1 cellular context compared by ENCODE assay signal in the genomic region with DNA sequence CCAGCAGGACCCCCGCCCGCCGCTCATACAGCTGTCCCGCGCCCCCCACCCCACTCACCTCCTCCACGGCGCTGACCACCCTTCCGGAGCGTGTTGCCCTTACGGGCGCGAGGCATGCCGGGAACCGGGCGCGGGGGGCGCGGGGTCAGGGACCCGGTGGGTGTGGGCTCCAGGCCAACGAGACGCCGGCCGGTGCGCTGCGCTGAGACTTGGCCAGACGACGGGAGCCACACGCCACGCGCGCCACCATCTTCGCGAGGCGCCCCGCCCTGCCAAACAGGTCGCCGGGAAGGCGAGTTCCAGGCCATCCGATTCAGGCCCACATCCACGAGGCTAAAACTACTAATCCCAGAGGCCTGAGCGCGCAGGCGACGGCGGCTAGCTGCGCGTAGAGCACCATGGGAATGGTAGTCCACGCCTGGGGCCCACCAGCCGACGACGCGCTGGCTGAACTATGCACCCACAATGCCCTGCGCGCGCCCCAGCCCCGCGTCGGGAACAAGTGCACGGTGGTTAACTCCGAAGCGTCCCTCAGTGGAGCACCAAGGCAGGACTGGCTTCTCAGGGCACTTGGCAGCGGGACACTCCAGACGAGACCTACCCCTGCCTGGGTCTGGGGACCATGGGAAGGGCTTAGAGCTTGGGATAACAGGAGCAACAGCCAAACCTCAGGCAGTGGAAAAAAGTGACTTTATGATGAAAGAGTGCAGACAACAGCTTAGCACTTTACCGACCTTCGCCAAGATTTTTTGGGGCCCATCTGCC.
TF ChIP-seq lines count a peak whose summit lies in the region.

A gene with protein sequence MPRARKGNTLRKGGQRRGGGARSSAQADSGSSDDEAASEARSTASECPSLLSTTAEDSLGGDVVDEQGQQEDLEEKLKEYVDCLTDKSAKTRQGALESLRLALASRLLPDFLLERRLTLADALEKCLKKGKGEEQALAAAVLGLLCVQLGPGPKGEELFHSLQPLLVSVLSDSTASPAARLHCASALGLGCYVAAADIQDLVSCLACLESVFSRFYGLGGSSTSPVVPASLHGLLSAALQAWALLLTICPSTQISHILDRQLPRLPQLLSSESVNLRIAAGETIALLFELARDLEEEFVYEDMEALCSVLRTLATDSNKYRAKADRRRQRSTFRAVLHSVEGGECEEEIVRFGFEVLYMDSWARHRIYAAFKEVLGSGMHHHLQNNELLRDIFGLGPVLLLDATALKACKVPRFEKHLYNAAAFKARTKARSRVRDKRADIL (minus strand): TSS at position 271 of the 765 bp plus-strand sequence. CDS start 155 bp downstream, at position 116.

TF ChIP-seq in K562, 482 proteins besides CTCF, POLR2A, EP300 and RAD21 (continued from another document and continues in another):
- TF ChIP-seq, protein P1, sequence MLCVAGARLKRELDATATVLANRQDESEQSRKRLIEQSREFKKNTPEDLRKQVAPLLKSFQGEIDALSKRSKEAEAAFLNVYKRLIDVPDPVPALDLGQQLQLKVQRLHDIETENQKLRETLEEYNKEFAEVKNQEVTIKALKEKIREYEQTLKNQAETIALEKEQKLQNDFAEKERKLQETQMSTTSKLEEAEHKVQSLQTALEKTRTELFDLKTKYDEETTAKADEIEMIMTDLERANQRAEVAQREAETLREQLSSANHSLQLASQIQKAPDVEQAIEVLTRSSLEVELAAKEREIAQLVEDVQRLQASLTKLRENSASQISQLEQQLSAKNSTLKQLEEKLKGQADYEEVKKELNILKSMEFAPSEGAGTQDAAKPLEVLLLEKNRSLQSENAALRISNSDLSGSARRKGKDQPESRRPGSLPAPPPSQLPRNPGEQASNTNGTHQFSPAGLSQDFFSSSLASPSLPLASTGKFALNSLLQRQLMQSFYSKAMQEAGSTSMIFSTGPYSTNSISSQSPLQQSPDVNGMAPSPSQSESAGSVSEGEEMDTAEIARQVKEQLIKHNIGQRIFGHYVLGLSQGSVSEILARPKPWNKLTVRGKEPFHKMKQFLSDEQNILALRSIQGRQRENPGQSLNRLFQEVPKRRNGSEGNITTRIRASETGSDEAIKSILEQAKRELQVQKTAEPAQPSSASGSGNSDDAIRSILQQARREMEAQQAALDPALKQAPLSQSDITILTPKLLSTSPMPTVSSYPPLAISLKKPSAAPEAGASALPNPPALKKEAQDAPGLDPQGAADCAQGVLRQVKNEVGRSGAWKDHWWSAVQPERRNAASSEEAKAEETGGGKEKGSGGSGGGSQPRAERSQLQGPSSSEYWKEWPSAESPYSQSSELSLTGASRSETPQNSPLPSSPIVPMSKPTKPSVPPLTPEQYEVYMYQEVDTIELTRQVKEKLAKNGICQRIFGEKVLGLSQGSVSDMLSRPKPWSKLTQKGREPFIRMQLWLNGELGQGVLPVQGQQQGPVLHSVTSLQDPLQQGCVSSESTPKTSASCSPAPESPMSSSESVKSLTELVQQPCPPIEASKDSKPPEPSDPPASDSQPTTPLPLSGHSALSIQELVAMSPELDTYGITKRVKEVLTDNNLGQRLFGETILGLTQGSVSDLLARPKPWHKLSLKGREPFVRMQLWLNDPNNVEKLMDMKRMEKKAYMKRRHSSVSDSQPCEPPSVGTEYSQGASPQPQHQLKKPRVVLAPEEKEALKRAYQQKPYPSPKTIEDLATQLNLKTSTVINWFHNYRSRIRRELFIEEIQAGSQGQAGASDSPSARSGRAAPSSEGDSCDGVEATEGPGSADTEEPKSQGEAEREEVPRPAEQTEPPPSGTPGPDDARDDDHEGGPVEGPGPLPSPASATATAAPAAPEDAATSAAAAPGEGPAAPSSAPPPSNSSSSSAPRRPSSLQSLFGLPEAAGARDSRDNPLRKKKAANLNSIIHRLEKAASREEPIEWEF (CRISPR knock-in tag; IDR thresholded peaks at IDR 0.05), result peak; percentile 64; the same call in 1 of the 2 replicates
- TF ChIP-seq, protein P2, sequence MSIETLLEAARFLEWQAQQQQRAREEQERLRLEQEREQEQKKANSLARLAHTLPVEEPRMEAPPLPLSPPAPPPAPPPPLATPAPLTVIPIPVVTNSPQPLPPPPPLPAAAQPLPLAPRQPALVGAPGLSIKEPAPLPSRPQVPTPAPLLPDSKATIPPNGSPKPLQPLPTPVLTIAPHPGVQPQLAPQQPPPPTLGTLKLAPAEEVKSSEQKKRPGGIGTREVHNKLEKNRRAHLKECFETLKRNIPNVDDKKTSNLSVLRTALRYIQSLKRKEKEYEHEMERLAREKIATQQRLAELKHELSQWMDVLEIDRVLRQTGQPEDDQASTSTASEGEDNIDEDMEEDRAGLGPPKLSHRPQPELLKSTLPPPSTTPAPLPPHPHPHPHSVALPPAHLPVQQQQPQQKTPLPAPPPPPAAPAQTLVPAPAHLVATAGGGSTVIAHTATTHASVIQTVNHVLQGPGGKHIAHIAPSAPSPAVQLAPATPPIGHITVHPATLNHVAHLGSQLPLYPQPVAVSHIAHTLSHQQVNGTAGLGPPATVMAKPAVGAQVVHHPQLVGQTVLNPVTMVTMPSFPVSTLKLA (conservative IDR thresholded peaks at IDR 0.05), result peak; percentile 98 to 99
- TF ChIP-seq CEBPB (tag; IDR thresholded peaks at IDR 0.05), result no peak
- TF ChIP-seq, protein P3, sequence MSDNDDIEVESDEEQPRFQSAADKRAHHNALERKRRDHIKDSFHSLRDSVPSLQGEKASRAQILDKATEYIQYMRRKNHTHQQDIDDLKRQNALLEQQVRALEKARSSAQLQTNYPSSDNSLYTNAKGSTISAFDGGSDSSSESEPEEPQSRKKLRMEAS (CRISPR knock-in tag; IDR thresholded peaks at IDR 0.05), result peak; percentile 95
- no peak for TF ChIP-seq ZNF77 (CRISPR knock-in tag; IDR thresholded peaks at IDR 0.05)
- TF ChIP-seq, protein P4, sequence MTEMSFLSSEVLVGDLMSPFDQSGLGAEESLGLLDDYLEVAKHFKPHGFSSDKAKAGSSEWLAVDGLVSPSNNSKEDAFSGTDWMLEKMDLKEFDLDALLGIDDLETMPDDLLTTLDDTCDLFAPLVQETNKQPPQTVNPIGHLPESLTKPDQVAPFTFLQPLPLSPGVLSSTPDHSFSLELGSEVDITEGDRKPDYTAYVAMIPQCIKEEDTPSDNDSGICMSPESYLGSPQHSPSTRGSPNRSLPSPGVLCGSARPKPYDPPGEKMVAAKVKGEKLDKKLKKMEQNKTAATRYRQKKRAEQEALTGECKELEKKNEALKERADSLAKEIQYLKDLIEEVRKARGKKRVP (CRISPR knock-in tag; IDR thresholded peaks at IDR 0.05), result peak; percentile 72
- TF ChIP-seq ZBTB17 (CRISPR knock-in tag; IDR thresholded peaks at IDR 0.05), result peak; percentile 87
- TF ChIP-seq DACH1 (IDR thresholded peaks at IDR 0.05; ENCODE audit: partially characterized antibody), result no peak
- TF ChIP-seq, protein P5, sequence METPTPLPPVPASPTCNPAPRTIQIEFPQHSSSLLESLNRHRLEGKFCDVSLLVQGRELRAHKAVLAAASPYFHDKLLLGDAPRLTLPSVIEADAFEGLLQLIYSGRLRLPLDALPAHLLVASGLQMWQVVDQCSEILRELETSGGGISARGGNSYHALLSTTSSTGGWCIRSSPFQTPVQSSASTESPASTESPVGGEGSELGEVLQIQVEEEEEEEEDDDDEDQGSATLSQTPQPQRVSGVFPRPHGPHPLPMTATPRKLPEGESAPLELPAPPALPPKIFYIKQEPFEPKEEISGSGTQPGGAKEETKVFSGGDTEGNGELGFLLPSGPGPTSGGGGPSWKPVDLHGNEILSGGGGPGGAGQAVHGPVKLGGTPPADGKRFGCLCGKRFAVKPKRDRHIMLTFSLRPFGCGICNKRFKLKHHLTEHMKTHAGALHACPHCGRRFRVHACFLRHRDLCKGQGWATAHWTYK (CRISPR knock-in tag; IDR thresholded peaks at IDR 0.05), result peak; percentile 95
- peak; percentile 52; the same call in 1 of the 2 replicates for TF ChIP-seq TEAD2 (tag; IDR thresholded peaks at IDR 0.05)
- TF ChIP-seq, protein P6, sequence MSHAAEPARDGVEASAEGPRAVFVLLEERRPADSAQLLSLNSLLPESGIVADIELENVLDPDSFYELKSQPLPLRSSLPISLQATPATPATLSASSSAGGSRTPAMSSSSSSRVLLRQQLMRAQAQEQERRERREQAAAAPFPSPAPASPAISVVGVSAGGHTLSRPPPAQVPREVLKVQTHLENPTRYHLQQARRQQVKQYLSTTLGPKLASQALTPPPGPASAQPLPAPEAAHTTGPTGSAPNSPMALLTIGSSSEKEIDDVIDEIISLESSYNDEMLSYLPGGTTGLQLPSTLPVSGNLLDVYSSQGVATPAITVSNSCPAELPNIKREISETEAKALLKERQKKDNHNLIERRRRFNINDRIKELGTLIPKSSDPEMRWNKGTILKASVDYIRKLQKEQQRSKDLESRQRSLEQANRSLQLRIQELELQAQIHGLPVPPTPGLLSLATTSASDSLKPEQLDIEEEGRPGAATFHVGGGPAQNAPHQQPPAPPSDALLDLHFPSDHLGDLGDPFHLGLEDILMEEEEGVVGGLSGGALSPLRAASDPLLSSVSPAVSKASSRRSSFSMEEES (CRISPR knock-in tag; IDR thresholded peaks at IDR 0.05), result 0 out of 2 replicates have a peak, but pooled peaks have one; percentile 8
- no peak for TF ChIP-seq ZEB2 (IDR thresholded peaks at IDR 0.05)
- TF ChIP-seq MXI1 (IDR thresholded peaks at IDR 0.05; ENCODE audit: low read depth, low read length), result peak; percentile 90
- TF ChIP-seq ZKSCAN3 (CRISPR knock-in tag; IDR thresholded peaks at IDR 0.05), result no peak
- no peak for TF ChIP-seq ZNF785 (CRISPR knock-in tag; IDR thresholded peaks at IDR 0.05)
- TF ChIP-seq, protein P7, sequence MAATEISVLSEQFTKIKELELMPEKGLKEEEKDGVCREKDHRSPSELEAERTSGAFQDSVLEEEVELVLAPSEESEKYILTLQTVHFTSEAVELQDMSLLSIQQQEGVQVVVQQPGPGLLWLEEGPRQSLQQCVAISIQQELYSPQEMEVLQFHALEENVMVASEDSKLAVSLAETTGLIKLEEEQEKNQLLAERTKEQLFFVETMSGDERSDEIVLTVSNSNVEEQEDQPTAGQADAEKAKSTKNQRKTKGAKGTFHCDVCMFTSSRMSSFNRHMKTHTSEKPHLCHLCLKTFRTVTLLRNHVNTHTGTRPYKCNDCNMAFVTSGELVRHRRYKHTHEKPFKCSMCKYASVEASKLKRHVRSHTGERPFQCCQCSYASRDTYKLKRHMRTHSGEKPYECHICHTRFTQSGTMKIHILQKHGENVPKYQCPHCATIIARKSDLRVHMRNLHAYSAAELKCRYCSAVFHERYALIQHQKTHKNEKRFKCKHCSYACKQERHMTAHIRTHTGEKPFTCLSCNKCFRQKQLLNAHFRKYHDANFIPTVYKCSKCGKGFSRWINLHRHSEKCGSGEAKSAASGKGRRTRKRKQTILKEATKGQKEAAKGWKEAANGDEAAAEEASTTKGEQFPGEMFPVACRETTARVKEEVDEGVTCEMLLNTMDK (IDR thresholded peaks at IDR 0.05; ENCODE audit: borderline replicate concordance, insufficient read depth, low read depth, low read length, poor library complexity, severe bottlenecking), result no peak
- TF ChIP-seq ZKSCAN8 (CRISPR knock-in tag; IDR thresholded peaks at IDR 0.05), result 0 out of 2 replicates have a peak, but pooled peaks have one; percentile 34
- peak; percentile 66 for TF ChIP-seq NFIC (IDR thresholded peaks at IDR 0.05)
- peak; percentile 100 for TF ChIP-seq SIX5 (IDR thresholded peaks at IDR 0.05; ENCODE audit: borderline replicate concordance in 1 of 2, insufficient read depth in 1 of 2, low read depth in 1 of 2, low read length in 2 of 2)
- peak; percentile 98 for TF ChIP-seq ZNF766 (CRISPR knock-in tag; conservative IDR thresholded peaks at IDR 0.05)
- TF ChIP-seq SMARCB1 (IDR thresholded peaks at IDR 0.05; ENCODE audit: insufficient read length, low read depth), result no peak
- TF ChIP-seq, protein P8, sequence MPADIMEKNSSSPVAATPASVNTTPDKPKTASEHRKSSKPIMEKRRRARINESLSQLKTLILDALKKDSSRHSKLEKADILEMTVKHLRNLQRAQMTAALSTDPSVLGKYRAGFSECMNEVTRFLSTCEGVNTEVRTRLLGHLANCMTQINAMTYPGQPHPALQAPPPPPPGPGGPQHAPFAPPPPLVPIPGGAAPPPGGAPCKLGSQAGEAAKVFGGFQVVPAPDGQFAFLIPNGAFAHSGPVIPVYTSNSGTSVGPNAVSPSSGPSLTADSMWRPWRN (IDR thresholded peaks at IDR 0.05; ENCODE audit: low read depth), result no peak
- peak; percentile 67; the same call in 1 of the 2 replicates for TF ChIP-seq DIDO1 (tag; IDR thresholded peaks at IDR 0.05; ENCODE audit: low read depth)
- no peak for TF ChIP-seq SRSF9 (IDR thresholded peaks at IDR 0.05; ENCODE audit: borderline replicate concordance, low read depth, low read length)
- TF ChIP-seq, protein P9, sequence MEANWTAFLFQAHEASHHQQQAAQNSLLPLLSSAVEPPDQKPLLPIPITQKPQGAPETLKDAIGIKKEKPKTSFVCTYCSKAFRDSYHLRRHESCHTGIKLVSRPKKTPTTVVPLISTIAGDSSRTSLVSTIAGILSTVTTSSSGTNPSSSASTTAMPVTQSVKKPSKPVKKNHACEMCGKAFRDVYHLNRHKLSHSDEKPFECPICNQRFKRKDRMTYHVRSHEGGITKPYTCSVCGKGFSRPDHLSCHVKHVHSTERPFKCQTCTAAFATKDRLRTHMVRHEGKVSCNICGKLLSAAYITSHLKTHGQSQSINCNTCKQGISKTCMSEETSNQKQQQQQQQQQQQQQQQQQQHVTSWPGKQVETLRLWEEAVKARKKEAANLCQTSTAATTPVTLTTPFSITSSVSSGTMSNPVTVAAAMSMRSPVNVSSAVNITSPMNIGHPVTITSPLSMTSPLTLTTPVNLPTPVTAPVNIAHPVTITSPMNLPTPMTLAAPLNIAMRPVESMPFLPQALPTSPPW (CRISPR knock-in tag; IDR thresholded peaks at IDR 0.05), result peak; percentile 83
- TF ChIP-seq ZC3H11A (IDR thresholded peaks at IDR 0.05; ENCODE audit: low read depth, low read length), result 0 out of 2 replicates have a peak, but pooled peaks have one; percentile 39
- TF ChIP-seq, protein P10, sequence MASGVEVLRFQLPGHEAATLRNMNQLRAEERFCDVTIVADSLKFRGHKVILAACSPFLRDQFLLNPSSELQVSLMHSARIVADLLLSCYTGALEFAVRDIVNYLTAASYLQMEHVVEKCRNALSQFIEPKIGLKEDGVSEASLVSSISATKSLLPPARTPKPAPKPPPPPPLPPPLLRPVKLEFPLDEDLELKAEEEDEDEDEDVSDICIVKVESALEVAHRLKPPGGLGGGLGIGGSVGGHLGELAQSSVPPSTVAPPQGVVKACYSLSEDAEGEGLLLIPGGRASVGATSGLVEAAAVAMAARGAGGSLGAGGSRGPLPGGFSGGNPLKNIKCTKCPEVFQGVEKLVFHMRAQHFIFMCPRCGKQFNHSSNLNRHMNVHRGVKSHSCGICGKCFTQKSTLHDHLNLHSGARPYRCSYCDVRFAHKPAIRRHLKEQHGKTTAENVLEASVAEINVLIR (CRISPR knock-in tag; IDR thresholded peaks at IDR 0.05), result peak; percentile 88
- TF ChIP-seq EGR1 (conservative IDR thresholded peaks at IDR 0.05), result peak; percentile 29; the same call in 1 of the 2 replicates
- TF ChIP-seq CEBPG (CRISPR knock-in tag; IDR thresholded peaks at IDR 0.05), result peak; percentile 61; the same call in 1 of the 2 replicates
- no peak for TF ChIP-seq CEBPG (tag; conservative IDR thresholded peaks at IDR 0.05 in 1 of 2, IDR thresholded peaks at IDR 0.05 in 1 of 2)
- TF ChIP-seq, protein P11, sequence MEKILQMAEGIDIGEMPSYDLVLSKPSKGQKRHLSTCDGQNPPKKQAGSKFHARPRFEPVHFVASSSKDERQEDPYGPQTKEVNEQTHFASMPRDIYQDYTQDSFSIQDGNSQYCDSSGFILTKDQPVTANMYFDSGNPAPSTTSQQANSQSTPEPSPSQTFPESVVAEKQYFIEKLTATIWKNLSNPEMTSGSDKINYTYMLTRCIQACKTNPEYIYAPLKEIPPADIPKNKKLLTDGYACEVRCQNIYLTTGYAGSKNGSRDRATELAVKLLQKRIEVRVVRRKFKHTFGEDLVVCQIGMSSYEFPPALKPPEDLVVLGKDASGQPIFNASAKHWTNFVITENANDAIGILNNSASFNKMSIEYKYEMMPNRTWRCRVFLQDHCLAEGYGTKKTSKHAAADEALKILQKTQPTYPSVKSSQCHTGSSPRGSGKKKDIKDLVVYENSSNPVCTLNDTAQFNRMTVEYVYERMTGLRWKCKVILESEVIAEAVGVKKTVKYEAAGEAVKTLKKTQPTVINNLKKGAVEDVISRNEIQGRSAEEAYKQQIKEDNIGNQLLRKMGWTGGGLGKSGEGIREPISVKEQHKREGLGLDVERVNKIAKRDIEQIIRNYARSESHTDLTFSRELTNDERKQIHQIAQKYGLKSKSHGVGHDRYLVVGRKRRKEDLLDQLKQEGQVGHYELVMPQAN (IDR thresholded peaks at IDR 0.05; ENCODE audit: borderline replicate concordance), result peak; percentile 68; the same call in 1 of the 2 replicates
